Comparison of ENCODE assay signal across 1 cellular context in genomic region chr11:106397787-106398355, GRCh38.
TF ChIP-seq lines count a peak whose summit lies in the region.

No MANE protein-coding gene starts in this region.

TF ChIP-seq in IMR-90, 13 proteins besides CTCF, POLR2A, EP300 and RAD21 (continued from another document):
- TF ChIP-seq RFX5 (IDR thresholded peaks at IDR 0.05; ENCODE audit: low read depth, low read length) (no peak), FOS (IDR thresholded peaks at IDR 0.05; ENCODE audit: low read depth, low read length) (no peak), USF2 (IDR thresholded peaks at IDR 0.05; ENCODE audit: low read depth, low read length) (no peak)
TF ChIP-seq in IMR-90: peak in this region for 0.
